8 cellular contexts compared by ENCODE assay signal in genomic region chr4:82373816-82374740, GRCh38. TPM values are rescaled to one million over a fixed set of nuclear protein-coding genes. Genes with fewer than 3 reads are reported as not detected.
DNase-seq lines count a peak whose midpoint lies in the region; ATAC-seq, FAIRE-seq and TF ChIP-seq lines count a peak whose summit lies in the region.

TSS of gene HNRNPD (minus strand) at chr4:82373991. CDS start at chr4:82373678, 313 bp downstream.

- H3K27ac ChIP-seq in 22Rv1 (peak within 1 kb of the TSS; percentile 98), body of pancreas (peak within 1 kb of the TSS; percentile 99 to 100 (median 100))

- TF ChIP-seq CTCF in 22Rv1 (IDR thresholded peaks at IDR 0.05) (no peak), body of pancreas (IDR thresholded peaks at IDR 0.05) (peak in 3 of 7 experiments; percentile 18 to 25 (median 20))

- 0% methylated on average over 61 to 83 of the region's 85 CpGs for WGBS in body of pancreas, 2 donors

- no peaks in the 10 kb centered on the region for H3K9me3 ChIP-seq in body of pancreas

- ATAC-seq in GM18520 (IDR thresholded peaks at IDR 0.05; ENCODE audit: unreplicated experiment): peak; percentile 89
- peak; percentile 95 for ATAC-seq in HG03064 (IDR thresholded peaks at IDR 0.05; ENCODE audit: low read depth, unreplicated experiment)
- ATAC-seq in body of pancreas: peak; percentile 91
- peak; percentile 99 for ATAC-seq in sciatic nerve

- peak within 1 kb of the TSS; percentile 61 to 99 for H3K4me3 ChIP-seq in body of pancreas

- peak; percentile 95 to 97 (median 97) for TF ChIP-seq POLR2A in body of pancreas (IDR thresholded peaks at IDR 0.05)

- peaks cover 35% of the 10 kb centered on the region for H3K4me1 ChIP-seq in body of pancreas

- H3K36me3 ChIP-seq in body of pancreas (replicated peaks in 1 of 2; ENCODE audit: insufficient read depth in 1 of 2, low read depth in 2 of 2): no peaks in the 10 kb centered on the region

- peak; percentile 97 for FAIRE-seq in TTC549 (lab: Jason Lieb, UNC)

- H3K27me3 ChIP-seq in body of pancreas: no peaks in the 10 kb centered on the region

- DNase-seq in NCI-H2107 treated with DMSO at 0.1 percent for 48 hours (lab: John Stamatoyannopoulos, UW; ENCODE audit: unreplicated experiment) (peak; percentile 92), body of pancreas (peak; percentile 98 to 99 (median 98)), iPS DF 19.7 (ENCODE audit: low read depth, low spot score) (peak; percentile 98), sciatic nerve (ENCODE audit: low spot score) (peak; percentile 98)

- intact Hi-C loops in body of pancreas (cut with DNase I): no loop called here
- intact Hi-C loops in sciatic nerve (cut with DNase I): loop anchor here (10.0 kb wide), 1 partner anchor 51 kb away; no protein-coding TSS in a partner anchor

RNA-seq across cellular contexts. Expression of gene HNRNPD, which starts in this region (rescaled TPM):
- 100 to 1,000 TPM in 1 of 2 donors, 10 to 100 TPM in 1; 97.0 to 104 TPM for total RNA-seq in body of pancreas
- 160 TPM for total RNA-seq in sciatic nerve

Comparison
In these comparisons a context has a peak if more than half of its experiments do, and no peak if none do; other contexts are left out.
1. Peak in every context shown above with its lines: DNase-seq, ATAC-seq, H3K4me3 ChIP-seq and H3K27ac ChIP-seq.